ENCODE assay signal across 1 cellular context in genomic region chr15:80071652-80072051, GRCh38.
TF ChIP-seq lines count a peak whose summit lies in the region.

No MANE protein-coding gene starts in this region.

TF ChIP-seq in GM23338, 12 proteins besides CTCF, POLR2A, EP300 and RAD21 (continued from another document):
- no peak for TF ChIP-seq REST (IDR thresholded peaks at IDR 0.05; ENCODE audit: unreplicated experiment)
